Comparison of ENCODE assay signal across 9 cellular contexts in the genomic region with DNA sequence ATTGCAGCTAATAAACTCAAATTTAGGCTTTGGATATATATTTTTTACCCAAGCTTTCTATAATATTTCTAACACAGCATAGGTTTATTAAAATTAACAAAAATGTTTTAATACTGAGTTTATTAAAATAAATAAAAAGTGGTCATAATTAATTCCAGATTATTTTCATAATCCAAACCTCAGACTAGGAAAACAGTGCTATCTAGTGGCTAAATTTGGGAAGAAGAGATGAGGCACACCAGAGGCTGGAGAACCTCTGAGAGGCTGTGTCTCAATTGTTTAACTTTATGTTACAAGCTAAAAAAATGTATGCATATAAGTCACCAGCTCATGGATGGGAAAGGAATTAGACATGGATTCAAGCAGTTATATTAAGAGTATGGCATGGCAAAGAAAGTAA.
DNase-seq lines count a peak whose midpoint lies in the region; ATAC-seq and TF ChIP-seq lines count a peak whose summit lies in the region.
"Had no signal": no experiment of that assay in that cellular context is flagged by ENCODE, and none has a peak within 500 bp of the region (broad histone marks: within the 10 kb centered on the region; RNA-seq: fewer than 3 reads in every experiment).

No MANE protein-coding gene starts in this region.

- TF ChIP-seq CTCF in heart right ventricle (IDR thresholded peaks at IDR 0.05) (peak in 8 of 9 donors; percentile 20 to 80 (median 59)), Peyer's patch (IDR thresholded peaks at IDR 0.05) (peak in 4 of 6 experiments; percentile 19 to 36 (median 32)), fibroblast of lung (conservative IDR thresholded peaks at IDR 0.05 in 1 of 2, IDR thresholded peaks at IDR 0.05 in 1 of 2; ENCODE audit: low read depth in 1 of 2, low read length in 2 of 2) (peak; percentile 63 to 74), upper lobe of right lung (IDR thresholded peaks at IDR 0.05) (peak; percentile 55), tibial nerve (IDR thresholded peaks at IDR 0.05) (peak in 2 of 5 experiments; percentile 23)

- H3K9me3 ChIP-seq in heart right ventricle (no peaks in the 10 kb centered on the region), Peyer's patch (no peaks in the 10 kb centered on the region), fibroblast of lung (ENCODE audit: control insufficient read depth, insufficient read depth, low read depth, low read length) (no peaks in the 10 kb centered on the region), upper lobe of right lung (no peaks in the 10 kb centered on the region), tibial nerve (no peaks in the 10 kb centered on the region)

- DNase-seq in heart right ventricle (no peak), cardiac septum (ENCODE audit: low spot score) (no peak), Peyer's patch (no peak), fibroblast of lung (ENCODE audit: low read depth in 2 of 2) (peak in 1 of 2 donors; percentile 57), upper lobe of right lung (no peak), tibial nerve (ENCODE audit: low spot score in 2 of 2) (no peak), NAMALWA (ENCODE audit: low spot score) (no peak)
- DNase-seq: activated T-cell treated with anti-CD3 and anti-CD28 coated beads, Interleukin-2, amount 50 U/mL, for 24 hours had no signal

- H3K27ac ChIP-seq in heart right ventricle: no peak overlapping the region
- no peak overlapping the region for H3K27ac ChIP-seq in Peyer's patch
- H3K27ac ChIP-seq in fibroblast of lung (ENCODE audit: insufficient read depth, low read length): no peak overlapping the region
- H3K27ac ChIP-seq in upper lobe of right lung: no peak overlapping the region
- no peak overlapping the region for H3K27ac ChIP-seq in tibial nerve

- H3K4me1 ChIP-seq in heart right ventricle (peaks cover 0 to 8% (median 0%) of the 10 kb centered on the region in 9 donors), Peyer's patch (no peaks in the 10 kb centered on the region), fibroblast of lung (ENCODE audit: control insufficient read depth, extremely low read depth, insufficient read depth, low read length) (peaks cover 2% of the 10 kb centered on the region), upper lobe of right lung (no peaks in the 10 kb centered on the region), tibial nerve (no peaks in the 10 kb centered on the region)

- no peak overlapping the region for H3K4me2 ChIP-seq in fibroblast of lung (ENCODE audit: extremely low read depth, insufficient read depth, low read length)

- no peaks in the 10 kb centered on the region for H3K79me2 ChIP-seq in fibroblast of lung (ENCODE audit: control insufficient read depth, insufficient read depth, low read length)

- TF ChIP-seq POLR2A in Peyer's patch (IDR thresholded peaks at IDR 0.05): no peak
- TF ChIP-seq POLR2A in tibial nerve (IDR thresholded peaks at IDR 0.05): no peak

- no peak overlapping the region for H3K9ac ChIP-seq in fibroblast of lung (ENCODE audit: insufficient read depth, low read length)

- no peak overlapping the region for H3K4me3 ChIP-seq in heart right ventricle
- H3K4me3 ChIP-seq in Peyer's patch: no peak overlapping the region
- no peak overlapping the region for H3K4me3 ChIP-seq in fibroblast of lung (replicated peaks in 1 of 4; ENCODE audit: control extremely low read depth in 1 of 4, insufficient read depth in 1 of 4, low read depth in 3 of 4, low read length in 4 of 4)
- no peak overlapping the region for H3K4me3 ChIP-seq in upper lobe of right lung
- no peak overlapping the region for H3K4me3 ChIP-seq in tibial nerve

- no peaks in the 10 kb centered on the region for H3K36me3 ChIP-seq in heart right ventricle
- H3K36me3 ChIP-seq in Peyer's patch: no peaks in the 10 kb centered on the region
- H3K36me3 ChIP-seq in fibroblast of lung (ENCODE audit: control insufficient read depth, insufficient read depth, low read length): no peaks in the 10 kb centered on the region
- no peaks in the 10 kb centered on the region for H3K36me3 ChIP-seq in upper lobe of right lung
- H3K36me3 ChIP-seq in tibial nerve: no peaks in the 10 kb centered on the region

- no peaks in the 10 kb centered on the region for H3K27me3 ChIP-seq in heart right ventricle
- H3K27me3 ChIP-seq in Peyer's patch: no peaks in the 10 kb centered on the region
- H3K27me3 ChIP-seq in fibroblast of lung (ENCODE audit: control insufficient read depth, insufficient read depth, low read length): no peaks in the 10 kb centered on the region
- no peaks in the 10 kb centered on the region for H3K27me3 ChIP-seq in upper lobe of right lung
- no peaks in the 10 kb centered on the region for H3K27me3 ChIP-seq in tibial nerve

- no peak for ATAC-seq in heart right ventricle
- ATAC-seq in upper lobe of right lung: no peak
- no peak for ATAC-seq in HG03280 (IDR thresholded peaks at IDR 0.05; ENCODE audit: unreplicated experiment)

- TF ChIP-seq EP300 in tibial nerve (IDR thresholded peaks at IDR 0.05): no peak

- H2AFZ ChIP-seq in fibroblast of lung (ENCODE audit: low read length): no peak overlapping the region

- intact Hi-C loops in heart right ventricle (cut with DNase I): loop anchor here in 4 of 10 donors (5.0 to 10.0 kb wide), 2 partner anchors 376 to 379 kb away; no protein-coding TSS in a partner anchor
- intact Hi-C loops in cardiac septum (cut with DNase I): loop anchor here (10.0 kb wide), 1 partner anchor 376 kb away; no protein-coding TSS in a partner anchor
- intact Hi-C loops in upper lobe of right lung (cut with DNase I): no loop called here

- H4K20me1 ChIP-seq in fibroblast of lung (ENCODE audit: control insufficient read depth, extremely low read depth, insufficient read depth, low read length): no peaks in the 10 kb centered on the region
